Comparison of ENCODE assay signal across 9 cellular contexts in genomic region chr10:3853016-3853415, GRCh38.
DNase-seq lines count a peak whose midpoint lies in the region; ATAC-seq and TF ChIP-seq lines count a peak whose summit lies in the region.
"Had no signal": no experiment of that assay in that cellular context is flagged by ENCODE, and none has a peak within 500 bp of the region (broad histone marks: within the 10 kb centered on the region; RNA-seq: fewer than 3 reads in every experiment).

No MANE protein-coding gene starts in this region.

- H3K36me3 ChIP-seq in CD4-positive, CD25-positive, alpha-beta regulatory T cell (ENCODE audit: control insufficient read depth, insufficient read depth, low read length), result no peaks in the 10 kb centered on the region
- H3K36me3 ChIP-seq in Panc1 (ENCODE audit: control insufficient read depth, insufficient read depth, low read length), result no peaks in the 10 kb centered on the region
- H3K36me3 ChIP-seq in prostate gland, result no peaks in the 10 kb centered on the region

- no peak for ATAC-seq in CD4-positive, CD25-positive, alpha-beta regulatory T cell (ENCODE audit: low read depth in 2 of 2)
- ATAC-seq in Panc1, result peak; percentile 80

- CTCF ChIA-PET in Panc1 (lab: Charles Lee), result no interaction called here
- CTCF ChIA-PET in GM10248 (lab: Yijun Ruan, JAX), result interaction anchor here (1.6 to 2.8 kb wide), 5 partner anchors 9 to 98 kb away, joined by 3 to 11 read pairs (median 8); no protein-coding TSS in a partner anchor

- DNase-seq in CD4-positive, CD25-positive, alpha-beta regulatory T cell, result no peak
- DNase-seq in Panc1 (ENCODE audit: low read depth, low spot score), result no peak
- no peak for DNase-seq in epithelial cell of prostate (ENCODE audit: low read depth, low spot score)
- no peak for DNase-seq in prostate gland (ENCODE audit: low spot score)
- DNase-seq in foreskin fibroblast, result no peak
- DNase-seq in activated CD4-positive, CD25-positive, alpha-beta regulatory T cell (lab: John Stamatoyannopoulos, UW), result no peak
- DNase-seq in GM10248 (ENCODE audit: extremely low spot score), result no peak
- no peak for DNase-seq in activated CD4-positive, alpha-beta T cell treated with anti-CD3 and anti-CD28 coated beads, Interleukin-2, amount 50 U/mL, for 1 hour

- POLR2A ChIA-PET in Panc1 (lab: Charles Lee) (interaction anchor here (0.6 to 2.0 kb wide), 6 partner anchors 16 to 459 kb away, joined by 3 to 15 read pairs (median 4); no protein-coding TSS in a partner anchor), GM10248 (lab: Yijun Ruan, JAX) (interaction anchor here (1.0 to 2.7 kb wide), 7 partner anchors 13 to 69 kb away, joined by 3 to 45 read pairs (median 4); partner anchors contain the start of gene KLF6)

- BruUV-seq in Panc1 (replicated peaks; lab: Mats Ljungman, UMichigan), result no TSS peak

- H3K9me3 Mint-ChIP-seq in CD4-positive, CD25-positive, alpha-beta regulatory T cell, result peaks cover 0 to 1% (median 0%) of the 10 kb centered on the region in 7 donors
- H3K9me3 Mint-ChIP-seq: T-cell had no signal

- H3K27ac ChIP-seq in CD4-positive, CD25-positive, alpha-beta regulatory T cell (ENCODE audit: insufficient read depth, low read length, poor library complexity, severe bottlenecking), result peak overlapping the region; percentile 84
- H3K27ac ChIP-seq in Panc1 (ENCODE audit: low read length), result peak overlapping the region; percentile 100
- H3K27ac ChIP-seq in epithelial cell of prostate, result peak overlapping the region; percentile 98
- peak overlapping the region; percentile 78 to 86 for H3K27ac ChIP-seq in prostate gland

- 87% methylated on average over 10 of the region's 10 CpGs for WGBS in prostate gland

- peaks cover 14 to 29% (median 24%) of the 10 kb centered on the region in 4 donors for H3K4me1 Mint-ChIP-seq in CD4-positive, CD25-positive, alpha-beta regulatory T cell

- TF ChIP-seq CTCF in Panc1 (IDR thresholded peaks at IDR 0.05), result no peak
- no peak for TF ChIP-seq CTCF in prostate gland (IDR thresholded peaks at IDR 0.05)
- no peak for TF ChIP-seq CTCF in foreskin fibroblast (IDR thresholded peaks at IDR 0.05; ENCODE audit: low read depth, low read length)
- no peak for TF ChIP-seq CTCF in GM10248 (IDR thresholded peaks at IDR 0.05; ENCODE audit: control extremely low read depth, extremely low read depth, low read depth, missing control alignments)

- in situ Hi-C loops in Panc1 (cut with HindIII; ENCODE audit: low pct_unique_long_range_greater_than_20kb, low sequenced_read_pairs), result no loop called here

- no peaks in the 10 kb centered on the region for H3K9me3 ChIP-seq in CD4-positive, CD25-positive, alpha-beta regulatory T cell (ENCODE audit: control insufficient read depth in 2 of 2, low read length in 2 of 2)
- no peaks in the 10 kb centered on the region for H3K9me3 ChIP-seq in Panc1 (ENCODE audit: control insufficient read depth, insufficient read depth, low read depth, low read length)
- H3K9me3 ChIP-seq in prostate gland, result no peaks in the 10 kb centered on the region

- no peaks in the 10 kb centered on the region for H3K36me3 Mint-ChIP-seq in CD4-positive, CD25-positive, alpha-beta regulatory T cell
- H3K36me3 Mint-ChIP-seq: T-cell had no signal

- peaks cover 18% of the 10 kb centered on the region for H3K4me1 ChIP-seq in CD4-positive, CD25-positive, alpha-beta regulatory T cell (ENCODE audit: control insufficient read depth, insufficient read depth, low read length, poor library complexity, severe bottlenecking)
- H3K4me1 ChIP-seq in Panc1 (ENCODE audit: control insufficient read depth, insufficient read depth, low read length) (peaks cover 39% of the 10 kb centered on the region), prostate gland (replicated peaks) (peaks cover 9% of the 10 kb centered on the region)

- no peaks in the 10 kb centered on the region for H3K27me3 ChIP-seq in CD4-positive, CD25-positive, alpha-beta regulatory T cell (ENCODE audit: control insufficient read depth, insufficient read depth, low read length)
- H3K27me3 ChIP-seq in Panc1 (ENCODE audit: control insufficient read depth, insufficient read depth, low read length) (no peaks in the 10 kb centered on the region), prostate gland (replicated peaks; ENCODE audit: insufficient read depth) (no peaks in the 10 kb centered on the region)

- H3K4me3 Mint-ChIP-seq in CD4-positive, CD25-positive, alpha-beta regulatory T cell, result no peak overlapping the region

- H3K27ac Mint-ChIP-seq in CD4-positive, CD25-positive, alpha-beta regulatory T cell, result peak overlapping the region in 1 of 3 donors; percentile 94

- peak overlapping the region; percentile 57 for H3K4me3 ChIP-seq in CD4-positive, CD25-positive, alpha-beta regulatory T cell (ENCODE audit: low read depth, low read length)
- H3K4me3 ChIP-seq in Panc1 (ENCODE audit: low read depth in 2 of 2, low read length in 2 of 2) (no peak overlapping the region), prostate gland (no peak overlapping the region), foreskin fibroblast (ENCODE audit: low read depth in 1 of 2, low read length in 2 of 2) (no peak overlapping the region)

- no peak for TF ChIP-seq POLR2A in prostate gland (IDR thresholded peaks at IDR 0.05)

- intact Hi-C loops in Panc1 (cut with micrococcal nuclease; ENCODE audit: unreplicated experiment), result loop anchor here (5.0 kb wide), 1 partner anchor 34 kb away; no protein-coding TSS in a partner anchor
- intact Hi-C loops in prostate gland (cut with DNase I), result loop anchor here (5.0 kb wide), 1 partner anchor 66 kb away; the partner anchor contains the start of gene KLF6

- H3K27me3 Mint-ChIP-seq in CD4-positive, CD25-positive, alpha-beta regulatory T cell, result no peaks in the 10 kb centered on the region
- H3K27me3 Mint-ChIP-seq: T-cell had no signal
